Comparison of ENCODE assay signal across 8 cellular contexts in genomic region chrX:318739-319578, GRCh38. TPM values are rescaled to one million over a fixed set of nuclear protein-coding genes. Genes with fewer than 3 reads are reported as not detected.
DNase-seq lines count a peak whose midpoint lies in the region; ATAC-seq and TF ChIP-seq lines count a peak whose summit lies in the region.

GTPBP6 (minus strand) TSS chrX:318796; CDS start chrX:318787, 9 bp downstream.

- TF ChIP-seq CTCF in foreskin keratinocyte (conservative IDR thresholded peaks at IDR 0.05) (peak; percentile 55), thoracic aorta (IDR thresholded peaks at IDR 0.05) (no peak)

- no peaks in the 10 kb centered on the region for H3K36me3 ChIP-seq in GM23248 (ENCODE audit: low read depth)
- peaks cover 13% of the 10 kb centered on the region for H3K36me3 ChIP-seq in thoracic aorta

- H3K27me3 ChIP-seq in GM23248 (replicated peaks; ENCODE audit: insufficient read depth) = no peaks in the 10 kb centered on the region
- no peaks in the 10 kb centered on the region for H3K27me3 ChIP-seq in foreskin keratinocyte
- H3K27me3 ChIP-seq in thoracic aorta (replicated peaks; ENCODE audit: insufficient read depth) = no peaks in the 10 kb centered on the region

- H2AFZ ChIP-seq in GM23248 = peak within 1 kb of the TSS; percentile 69

- H3K9me2 ChIP-seq in GM23248 (ENCODE audit: insufficient read depth) = no peaks in the 10 kb centered on the region

- H3K9me3 ChIP-seq in GM23248 (ENCODE audit: low read depth) (no peaks in the 10 kb centered on the region), thoracic aorta (no peaks in the 10 kb centered on the region)

- peak within 1 kb of the TSS; percentile 89 for H3K27ac ChIP-seq in GM23248
- peak within 1 kb of the TSS; percentile 80 for H3K27ac ChIP-seq in foreskin keratinocyte
- H3K27ac ChIP-seq in thoracic aorta = peak within 1 kb of the TSS; percentile 94 to 97

- ATAC-seq in foreskin keratinocyte (peak; percentile 76), thoracic aorta (ENCODE audit: insufficient number of reproducible peaks, low FRiP score, low read depth) (peak; percentile 90)

- WGBS in GM23248 (ENCODE audit: low coverage in 1 of 2, low lambda C conversion rate in 2 of 2, missing lambda C conversion rate in 2 of 2), 2 experiments = 1% methylated on average over 70 to 80 of the region's 97 CpGs

- DNase-seq in Daoy (ENCODE audit: low read depth) (peak; percentile 98), GM23248 (peak; percentile 99), LoVo (ENCODE audit: low spot score) (peak; percentile 99), activated T-helper 1 cell treated with Interleukin-2 at 50 U/mL for 16 hours (ENCODE audit: low read depth) (peak; percentile 99), foreskin keratinocyte (peak; percentile 97 to 99), occipital lobe (lab: John Stamatoyannopoulos, UW) (no peak), thoracic aorta (ENCODE audit: low spot score) (peak; percentile 99), NOMO-1 (lab: John Stamatoyannopoulos, UW; ENCODE audit: unreplicated experiment in 2 of 2) (no peak)

- H3F3A ChIP-seq in GM23248 (ENCODE audit: insufficient read depth) = 0 out of 2 replicates have a peak, but pooled peaks cover 4% of the 10 kb centered on the region

- in situ Hi-C loops in GM23248 (cut with MboI) = no loop called here

- peaks cover 12% of the 10 kb centered on the region; the same call in 1 of the 2 replicates for H3K79me2 ChIP-seq in GM23248 (ENCODE audit: insufficient read depth)

- peak within 1 kb of the TSS; percentile 94 for H3K4me2 ChIP-seq in GM23248 (ENCODE audit: unreplicated experiment)

- H4K20me1 ChIP-seq in GM23248 (ENCODE audit: insufficient read depth) = no peaks in the 10 kb centered on the region

- H3K4me1 ChIP-seq in GM23248 (ENCODE audit: insufficient read depth) = no peaks in the 10 kb centered on the region
- no peaks in the 10 kb centered on the region for H3K4me1 ChIP-seq in foreskin keratinocyte
- H3K4me1 ChIP-seq in thoracic aorta (ENCODE audit: control insufficient read depth in 1 of 2, low read depth in 2 of 2) = peaks cover 14 to 15% of the 10 kb centered on the region in 2 donors

- H3K9ac ChIP-seq in GM23248 = peak within 1 kb of the TSS; percentile 91

- H3K4me3 ChIP-seq in GM23248 (peak within 1 kb of the TSS; percentile 83), thoracic aorta (peak within 1 kb of the TSS; percentile 90)

RNA-seq across cellular contexts. Expression of gene GTPBP6, which starts in this region (rescaled TPM):
- 26.0 and 35.3 TPM in 2 replicates for total RNA-seq in Daoy (2014; rRNA removed; shearing (Covaris generic))
- 32.4 and 34.5 TPM in 2 replicates for total RNA-seq in GM23248 (2014; rRNA removed; shearing (Covaris generic))
- polyA plus RNA-seq in GM23248 (2016; fragmentation: Nextera tagmentation; extraction: Ambion mirVana) (28.1 TPM in 2 replicates), foreskin keratinocyte (49.1 and 55.4 TPM in 2 replicates)
- total RNA-seq in foreskin keratinocyte (38.7 and 48.4 TPM in 2 replicates), occipital lobe (15.0 TPM), thoracic aorta (10 to 100 TPM; 32.6 to 33.5 TPM)

Comparison
In these comparisons a context has a peak if more than half of its experiments do, and no peak if none do; other contexts are left out.
1. DNase-seq: peak in Daoy (single experiment), GM23248 (single experiment), LoVo (single experiment), activated T-helper 1 cell treated with Interleukin-2 at 50 U/mL for 16 hours (single experiment), foreskin keratinocyte (2 of 2) and thoracic aorta (single experiment); none in occipital lobe (single experiment) and NOMO-1 (0 of 2).
2. Peak in every context shown above with its lines, with median percentiles within 50 percentile points of each other: H3K27ac ChIP-seq.